Comparison of ENCODE assay signal across 1 cellular context in the genomic region with DNA sequence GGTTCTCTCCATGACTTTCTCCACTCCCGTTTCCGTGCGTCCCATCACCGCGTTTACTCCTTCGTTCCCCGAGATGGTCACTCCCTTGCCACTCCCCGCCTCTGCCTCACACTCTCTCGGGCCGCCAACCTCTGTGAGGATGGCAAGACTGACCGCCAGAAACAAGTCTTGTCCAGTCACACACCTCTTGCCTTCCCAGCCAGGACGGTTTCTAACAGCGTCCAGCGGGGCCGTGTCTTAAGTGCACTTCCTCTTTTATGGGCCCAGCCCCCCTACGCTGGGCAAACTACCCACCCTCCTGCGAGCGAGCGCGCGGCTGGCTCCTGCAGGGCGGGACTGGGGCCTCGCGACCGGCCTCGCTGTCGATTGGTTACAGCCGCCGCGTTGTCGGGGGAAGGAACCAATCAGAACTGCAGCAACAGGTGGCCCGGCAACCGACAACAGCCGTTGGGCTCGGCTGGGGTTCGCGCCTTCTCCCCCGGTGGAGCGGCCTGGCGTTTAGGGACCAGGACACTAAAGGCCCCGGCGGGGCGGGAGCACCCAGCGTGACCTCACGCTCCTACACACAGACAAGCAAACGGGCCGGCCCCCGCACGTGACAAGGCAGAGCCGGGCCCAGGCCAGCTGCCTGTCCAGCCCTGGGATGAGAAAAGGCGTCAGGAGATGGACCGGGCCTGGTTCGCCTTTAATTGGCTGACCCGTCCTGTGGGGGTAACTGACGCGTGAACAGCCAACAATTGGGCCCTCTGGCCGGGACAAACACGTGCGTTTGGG.
TF ChIP-seq lines count a peak whose summit lies in the region.

No MANE protein-coding gene starts in this region.

TF ChIP-seq in K562, 482 proteins besides CTCF, POLR2A, EP300 and RAD21 (continued from another document and continues in another):
- TF ChIP-seq, protein P1, sequence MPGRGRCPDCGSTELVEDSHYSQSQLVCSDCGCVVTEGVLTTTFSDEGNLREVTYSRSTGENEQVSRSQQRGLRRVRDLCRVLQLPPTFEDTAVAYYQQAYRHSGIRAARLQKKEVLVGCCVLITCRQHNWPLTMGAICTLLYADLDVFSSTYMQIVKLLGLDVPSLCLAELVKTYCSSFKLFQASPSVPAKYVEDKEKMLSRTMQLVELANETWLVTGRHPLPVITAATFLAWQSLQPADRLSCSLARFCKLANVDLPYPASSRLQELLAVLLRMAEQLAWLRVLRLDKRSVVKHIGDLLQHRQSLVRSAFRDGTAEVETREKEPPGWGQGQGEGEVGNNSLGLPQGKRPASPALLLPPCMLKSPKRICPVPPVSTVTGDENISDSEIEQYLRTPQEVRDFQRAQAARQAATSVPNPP (IDR thresholded peaks at IDR 0.05; ENCODE audit: borderline replicate concordance, insufficient read depth, insufficient read length): no peak
- TF ChIP-seq ZNF12 (CRISPR knock-in tag; IDR thresholded peaks at IDR 0.05) (no peak; the same call in 1 of the 2 replicates), SIRT6 (IDR thresholded peaks at IDR 0.05; ENCODE audit: low read depth, low read length) (no peak), TRIM28 (IDR thresholded peaks at IDR 0.05) (no peak), ERF (CRISPR knock-in tag; IDR thresholded peaks at IDR 0.05) (peak; percentile 53; the same call in 1 of the 2 replicates), HDAC8 (tag; IDR thresholded peaks at IDR 0.05) (no peak), MEF2A (IDR thresholded peaks at IDR 0.05; ENCODE audit: control insufficient read depth, low read depth, low read length) (peak; percentile 18; the same call in 1 of the 2 replicates), HMBOX1 (IDR thresholded peaks at IDR 0.05) (peak; percentile 27; the same call in 1 of the 2 replicates), ZNF444 (CRISPR knock-in tag; IDR thresholded peaks at IDR 0.05) (no peak), CHD4 (IDR thresholded peaks at IDR 0.05; ENCODE audit: insufficient read depth, insufficient replicate concordance, low read depth, low read length, poor library complexity, severe bottlenecking) (no peak), ZC3H4 (CRISPR knock-in tag; IDR thresholded peaks at IDR 0.05; ENCODE audit: borderline replicate concordance) (no peak), POLR2AphosphoS2 (IDR thresholded peaks at IDR 0.05; ENCODE audit: low read length) (no peak), FOXM1 (IDR thresholded peaks at IDR 0.05; ENCODE audit: low read depth) (peak; percentile 98), FOXM1 (CRISPR knock-in tag; IDR thresholded peaks at IDR 0.05; ENCODE audit: low read depth) (0 out of 2 replicates have a peak, but pooled peaks have one; percentile 46), MTA3 (IDR thresholded peaks at IDR 0.05; ENCODE audit: borderline replicate concordance) (peak; percentile 86; the same call in 1 of the 2 replicates), KLF10 (CRISPR knock-in tag; IDR thresholded peaks at IDR 0.05) (no peak), ZFP30 (CRISPR knock-in tag; IDR thresholded peaks at IDR 0.05; ENCODE audit: borderline replicate concordance) (no peak), ILK (tag; IDR thresholded peaks at IDR 0.05; ENCODE audit: borderline replicate concordance, low read depth) (no peak), ZNF140 (CRISPR knock-in tag; IDR thresholded peaks at IDR 0.05) (no peak), SAFB2 (IDR thresholded peaks at IDR 0.05; ENCODE audit: borderline replicate concordance, low read depth, low read length, severe bottlenecking) (no peak), GATA2 (CRISPR knock-in tag; IDR thresholded peaks at IDR 0.05) (no peak), ZSCAN29 (IDR thresholded peaks at IDR 0.05) (no peak), RFX7 (CRISPR knock-in tag; IDR thresholded peaks at IDR 0.05) (no peak), TEAD4 (IDR thresholded peaks at IDR 0.05; ENCODE audit: low read length) (no peak; the same call in 1 of the 2 replicates), TEAD4 (CRISPR knock-in tag; IDR thresholded peaks at IDR 0.05; ENCODE audit: borderline replicate concordance) (peak; percentile 93; the same call in 1 of the 2 replicates), CBX1 (IDR thresholded peaks at IDR 0.05; ENCODE audit: low read depth) (peak; percentile 69), TAF1 (IDR thresholded peaks at IDR 0.05; ENCODE audit: control insufficient read depth, extremely low read depth, insufficient read depth, low read length, severe bottlenecking) (peak; percentile 38), MTF1 (CRISPR knock-in tag; IDR thresholded peaks at IDR 0.05; ENCODE audit: borderline replicate concordance) (0 out of 2 replicates have a peak, but pooled peaks have one; percentile 56), HIVEP1 (CRISPR knock-in tag; IDR thresholded peaks at IDR 0.05) (peak; percentile 65; the same call in 1 of the 2 replicates), MCM3 (IDR thresholded peaks at IDR 0.05) (no peak), ZNF134 (CRISPR knock-in tag; conservative IDR thresholded peaks at IDR 0.05) (peak; percentile 48), TCF7 (IDR thresholded peaks at IDR 0.05; ENCODE audit: borderline replicate concordance) (no peak), ZNF76 (CRISPR knock-in tag; IDR thresholded peaks at IDR 0.05; ENCODE audit: borderline replicate concordance) (peak; percentile 84), ZNF512 (tag; IDR thresholded peaks at IDR 0.05) (no peak)
- TF ChIP-seq, protein P2, sequence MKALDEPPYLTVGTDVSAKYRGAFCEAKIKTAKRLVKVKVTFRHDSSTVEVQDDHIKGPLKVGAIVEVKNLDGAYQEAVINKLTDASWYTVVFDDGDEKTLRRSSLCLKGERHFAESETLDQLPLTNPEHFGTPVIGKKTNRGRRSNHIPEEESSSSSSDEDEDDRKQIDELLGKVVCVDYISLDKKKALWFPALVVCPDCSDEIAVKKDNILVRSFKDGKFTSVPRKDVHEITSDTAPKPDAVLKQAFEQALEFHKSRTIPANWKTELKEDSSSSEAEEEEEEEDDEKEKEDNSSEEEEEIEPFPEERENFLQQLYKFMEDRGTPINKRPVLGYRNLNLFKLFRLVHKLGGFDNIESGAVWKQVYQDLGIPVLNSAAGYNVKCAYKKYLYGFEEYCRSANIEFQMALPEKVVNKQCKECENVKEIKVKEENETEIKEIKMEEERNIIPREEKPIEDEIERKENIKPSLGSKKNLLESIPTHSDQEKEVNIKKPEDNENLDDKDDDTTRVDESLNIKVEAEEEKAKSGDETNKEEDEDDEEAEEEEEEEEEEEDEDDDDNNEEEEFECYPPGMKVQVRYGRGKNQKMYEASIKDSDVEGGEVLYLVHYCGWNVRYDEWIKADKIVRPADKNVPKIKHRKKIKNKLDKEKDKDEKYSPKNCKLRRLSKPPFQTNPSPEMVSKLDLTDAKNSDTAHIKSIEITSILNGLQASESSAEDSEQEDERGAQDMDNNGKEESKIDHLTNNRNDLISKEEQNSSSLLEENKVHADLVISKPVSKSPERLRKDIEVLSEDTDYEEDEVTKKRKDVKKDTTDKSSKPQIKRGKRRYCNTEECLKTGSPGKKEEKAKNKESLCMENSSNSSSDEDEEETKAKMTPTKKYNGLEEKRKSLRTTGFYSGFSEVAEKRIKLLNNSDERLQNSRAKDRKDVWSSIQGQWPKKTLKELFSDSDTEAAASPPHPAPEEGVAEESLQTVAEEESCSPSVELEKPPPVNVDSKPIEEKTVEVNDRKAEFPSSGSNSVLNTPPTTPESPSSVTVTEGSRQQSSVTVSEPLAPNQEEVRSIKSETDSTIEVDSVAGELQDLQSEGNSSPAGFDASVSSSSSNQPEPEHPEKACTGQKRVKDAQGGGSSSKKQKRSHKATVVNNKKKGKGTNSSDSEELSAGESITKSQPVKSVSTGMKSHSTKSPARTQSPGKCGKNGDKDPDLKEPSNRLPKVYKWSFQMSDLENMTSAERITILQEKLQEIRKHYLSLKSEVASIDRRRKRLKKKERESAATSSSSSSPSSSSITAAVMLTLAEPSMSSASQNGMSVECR (CRISPR knock-in tag; IDR thresholded peaks at IDR 0.05): peak; percentile 53
- TF ChIP-seq, protein P3, sequence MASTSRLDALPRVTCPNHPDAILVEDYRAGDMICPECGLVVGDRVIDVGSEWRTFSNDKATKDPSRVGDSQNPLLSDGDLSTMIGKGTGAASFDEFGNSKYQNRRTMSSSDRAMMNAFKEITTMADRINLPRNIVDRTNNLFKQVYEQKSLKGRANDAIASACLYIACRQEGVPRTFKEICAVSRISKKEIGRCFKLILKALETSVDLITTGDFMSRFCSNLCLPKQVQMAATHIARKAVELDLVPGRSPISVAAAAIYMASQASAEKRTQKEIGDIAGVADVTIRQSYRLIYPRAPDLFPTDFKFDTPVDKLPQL (IDR thresholded peaks at IDR 0.05; ENCODE audit: extremely low read depth, insufficient read length): peak; percentile 28
- TF ChIP-seq, protein P4, sequence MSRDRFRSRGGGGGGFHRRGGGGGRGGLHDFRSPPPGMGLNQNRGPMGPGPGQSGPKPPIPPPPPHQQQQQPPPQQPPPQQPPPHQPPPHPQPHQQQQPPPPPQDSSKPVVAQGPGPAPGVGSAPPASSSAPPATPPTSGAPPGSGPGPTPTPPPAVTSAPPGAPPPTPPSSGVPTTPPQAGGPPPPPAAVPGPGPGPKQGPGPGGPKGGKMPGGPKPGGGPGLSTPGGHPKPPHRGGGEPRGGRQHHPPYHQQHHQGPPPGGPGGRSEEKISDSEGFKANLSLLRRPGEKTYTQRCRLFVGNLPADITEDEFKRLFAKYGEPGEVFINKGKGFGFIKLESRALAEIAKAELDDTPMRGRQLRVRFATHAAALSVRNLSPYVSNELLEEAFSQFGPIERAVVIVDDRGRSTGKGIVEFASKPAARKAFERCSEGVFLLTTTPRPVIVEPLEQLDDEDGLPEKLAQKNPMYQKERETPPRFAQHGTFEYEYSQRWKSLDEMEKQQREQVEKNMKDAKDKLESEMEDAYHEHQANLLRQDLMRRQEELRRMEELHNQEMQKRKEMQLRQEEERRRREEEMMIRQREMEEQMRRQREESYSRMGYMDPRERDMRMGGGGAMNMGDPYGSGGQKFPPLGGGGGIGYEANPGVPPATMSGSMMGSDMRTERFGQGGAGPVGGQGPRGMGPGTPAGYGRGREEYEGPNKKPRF (IDR thresholded peaks at IDR 0.05; ENCODE audit: low read depth, low read length): no peak
- TF ChIP-seq, protein P5, sequence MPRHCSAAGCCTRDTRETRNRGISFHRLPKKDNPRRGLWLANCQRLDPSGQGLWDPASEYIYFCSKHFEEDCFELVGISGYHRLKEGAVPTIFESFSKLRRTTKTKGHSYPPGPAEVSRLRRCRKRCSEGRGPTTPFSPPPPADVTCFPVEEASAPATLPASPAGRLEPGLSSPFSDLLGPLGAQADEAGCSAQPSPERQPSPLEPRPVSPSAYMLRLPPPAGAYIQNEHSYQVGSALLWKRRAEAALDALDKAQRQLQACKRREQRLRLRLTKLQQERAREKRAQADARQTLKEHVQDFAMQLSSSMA (CRISPR knock-in tag; IDR thresholded peaks at IDR 0.05): no peak
- TF ChIP-seq, protein P6, sequence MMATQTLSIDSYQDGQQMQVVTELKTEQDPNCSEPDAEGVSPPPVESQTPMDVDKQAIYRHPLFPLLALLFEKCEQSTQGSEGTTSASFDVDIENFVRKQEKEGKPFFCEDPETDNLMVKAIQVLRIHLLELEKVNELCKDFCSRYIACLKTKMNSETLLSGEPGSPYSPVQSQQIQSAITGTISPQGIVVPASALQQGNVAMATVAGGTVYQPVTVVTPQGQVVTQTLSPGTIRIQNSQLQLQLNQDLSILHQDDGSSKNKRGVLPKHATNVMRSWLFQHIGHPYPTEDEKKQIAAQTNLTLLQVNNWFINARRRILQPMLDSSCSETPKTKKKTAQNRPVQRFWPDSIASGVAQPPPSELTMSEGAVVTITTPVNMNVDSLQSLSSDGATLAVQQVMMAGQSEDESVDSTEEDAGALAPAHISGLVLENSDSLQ (IDR thresholded peaks at IDR 0.05): peak; percentile 79
- TF ChIP-seq, protein P7, sequence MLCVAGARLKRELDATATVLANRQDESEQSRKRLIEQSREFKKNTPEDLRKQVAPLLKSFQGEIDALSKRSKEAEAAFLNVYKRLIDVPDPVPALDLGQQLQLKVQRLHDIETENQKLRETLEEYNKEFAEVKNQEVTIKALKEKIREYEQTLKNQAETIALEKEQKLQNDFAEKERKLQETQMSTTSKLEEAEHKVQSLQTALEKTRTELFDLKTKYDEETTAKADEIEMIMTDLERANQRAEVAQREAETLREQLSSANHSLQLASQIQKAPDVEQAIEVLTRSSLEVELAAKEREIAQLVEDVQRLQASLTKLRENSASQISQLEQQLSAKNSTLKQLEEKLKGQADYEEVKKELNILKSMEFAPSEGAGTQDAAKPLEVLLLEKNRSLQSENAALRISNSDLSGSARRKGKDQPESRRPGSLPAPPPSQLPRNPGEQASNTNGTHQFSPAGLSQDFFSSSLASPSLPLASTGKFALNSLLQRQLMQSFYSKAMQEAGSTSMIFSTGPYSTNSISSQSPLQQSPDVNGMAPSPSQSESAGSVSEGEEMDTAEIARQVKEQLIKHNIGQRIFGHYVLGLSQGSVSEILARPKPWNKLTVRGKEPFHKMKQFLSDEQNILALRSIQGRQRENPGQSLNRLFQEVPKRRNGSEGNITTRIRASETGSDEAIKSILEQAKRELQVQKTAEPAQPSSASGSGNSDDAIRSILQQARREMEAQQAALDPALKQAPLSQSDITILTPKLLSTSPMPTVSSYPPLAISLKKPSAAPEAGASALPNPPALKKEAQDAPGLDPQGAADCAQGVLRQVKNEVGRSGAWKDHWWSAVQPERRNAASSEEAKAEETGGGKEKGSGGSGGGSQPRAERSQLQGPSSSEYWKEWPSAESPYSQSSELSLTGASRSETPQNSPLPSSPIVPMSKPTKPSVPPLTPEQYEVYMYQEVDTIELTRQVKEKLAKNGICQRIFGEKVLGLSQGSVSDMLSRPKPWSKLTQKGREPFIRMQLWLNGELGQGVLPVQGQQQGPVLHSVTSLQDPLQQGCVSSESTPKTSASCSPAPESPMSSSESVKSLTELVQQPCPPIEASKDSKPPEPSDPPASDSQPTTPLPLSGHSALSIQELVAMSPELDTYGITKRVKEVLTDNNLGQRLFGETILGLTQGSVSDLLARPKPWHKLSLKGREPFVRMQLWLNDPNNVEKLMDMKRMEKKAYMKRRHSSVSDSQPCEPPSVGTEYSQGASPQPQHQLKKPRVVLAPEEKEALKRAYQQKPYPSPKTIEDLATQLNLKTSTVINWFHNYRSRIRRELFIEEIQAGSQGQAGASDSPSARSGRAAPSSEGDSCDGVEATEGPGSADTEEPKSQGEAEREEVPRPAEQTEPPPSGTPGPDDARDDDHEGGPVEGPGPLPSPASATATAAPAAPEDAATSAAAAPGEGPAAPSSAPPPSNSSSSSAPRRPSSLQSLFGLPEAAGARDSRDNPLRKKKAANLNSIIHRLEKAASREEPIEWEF (CRISPR knock-in tag; IDR thresholded peaks at IDR 0.05): no peak
